Comparison of ENCODE assay signal across 1 cellular context in genomic region chr19:7506385-7507328, GRCh38.
TF ChIP-seq lines count a peak whose summit lies in the region.

No MANE protein-coding gene starts in this region.

TF ChIP-seq in endothelial cell of umbilical vein, 7 proteins besides CTCF, POLR2A, EP300 and RAD21:
- no peak for TF ChIP-seq FOS (IDR thresholded peaks at IDR 0.05; ENCODE audit: borderline replicate concordance, insufficient read depth, low read length)
- TF ChIP-seq EZH2 (IDR thresholded peaks at IDR 0.05; ENCODE audit: borderline replicate concordance, low read depth, low read length, severe bottlenecking), result no peak
- TF ChIP-seq GATA2 (IDR thresholded peaks at IDR 0.05; ENCODE audit: insufficient read depth, insufficient read length, low read depth, low read length), result no peak
- no peak for TF ChIP-seq MAX (IDR thresholded peaks at IDR 0.05; ENCODE audit: insufficient read depth, insufficient read length)
- TF ChIP-seq POLR2AphosphoS5 (IDR thresholded peaks at IDR 0.05; ENCODE audit: insufficient read depth, low read depth, low read length), result no peak
- no peak for TF ChIP-seq JUN (IDR thresholded peaks at IDR 0.05; ENCODE audit: borderline replicate concordance, insufficient read depth, insufficient read length, low read depth)
